ENCODE assay signal across 7 cellular contexts in the genomic region with DNA sequence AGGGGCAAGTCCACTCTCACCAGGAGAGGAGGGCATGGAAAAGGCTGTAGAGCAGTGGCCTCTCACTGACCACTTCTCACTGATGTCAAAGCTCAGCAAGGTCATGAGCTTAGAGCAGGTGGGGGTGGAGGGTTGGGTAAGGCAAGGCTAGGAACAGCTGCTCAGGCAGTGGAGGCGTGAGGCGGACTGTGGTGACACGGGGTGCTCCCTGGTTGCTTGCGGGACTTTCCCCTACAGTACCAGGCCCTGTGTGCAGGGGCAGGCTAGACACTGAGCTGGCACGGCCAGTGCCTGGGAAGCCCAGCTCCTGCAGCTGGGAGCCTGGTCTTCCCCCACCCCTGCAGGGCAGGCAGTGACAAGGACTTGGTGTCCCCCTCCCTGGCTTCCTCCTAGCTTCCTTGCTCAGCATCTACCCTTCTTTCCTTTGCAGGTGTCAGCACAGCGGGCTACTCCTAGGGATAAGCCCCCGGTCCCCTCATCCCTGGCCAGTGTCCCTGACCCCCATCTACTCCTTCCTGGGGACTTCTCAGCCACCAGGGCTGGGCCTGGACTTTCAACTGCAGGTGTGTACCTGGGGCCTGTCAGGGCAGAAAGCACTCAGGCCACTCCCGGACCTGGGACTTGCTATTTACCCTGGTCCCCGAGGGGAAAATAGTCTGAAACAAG. TPM values are rescaled to one million over a fixed set of nuclear protein-coding genes. Genes with fewer than 3 reads are reported as not detected.
DNase-seq lines count a peak whose midpoint lies in the region; ATAC-seq and TF ChIP-seq lines count a peak whose summit lies in the region.

No MANE protein-coding gene starts in this region.

- H3K4me1 ChIP-seq in HAP-1: no peaks in the 10 kb centered on the region

- no peaks in the 10 kb centered on the region for H3K27me3 ChIP-seq in HAP-1 (ENCODE audit: low read depth)

- in situ Hi-C loops in GM18951 (cut with MboI; ENCODE audit: low sequenced_read_pairs, unreplicated experiment) (no loop called here), HAP-1 (cut with MboI; ENCODE audit: low sequenced_read_pairs) (no loop called here)

- H3K4me3 ChIP-seq in HAP-1: no peak overlapping the region

- H3K4me3 Mint-ChIP-seq in activated T-helper 17 cell treated with anti-CD3 and anti-CD28 coated beads, Interleukin-2, amount 50 U/mL, for 72 hours: peak overlapping the region; percentile 28

- no peaks in the 10 kb centered on the region for H3K27me3 Mint-ChIP-seq in activated T-helper 17 cell treated with anti-CD3 and anti-CD28 coated beads, Interleukin-2, amount 50 U/mL, for 72 hours

- ATAC-seq in HG02870 (IDR thresholded peaks at IDR 0.05; ENCODE audit: unreplicated experiment) (peak; percentile 74), GM18519 (IDR thresholded peaks at IDR 0.05; ENCODE audit: low FRiP score, unreplicated experiment) (no peak)
- ATAC-seq in activated T-helper 17 cell treated with anti-CD3 and anti-CD28 coated beads, Interleukin-2, amount 50 U/mL, for 72 hours (replicated peaks): peak; percentile 92

- peaks cover 25% of the 10 kb centered on the region for H3K36me3 ChIP-seq in HAP-1 (replicated peaks)

- H3K27ac Mint-ChIP-seq in activated T-helper 17 cell treated with anti-CD3 and anti-CD28 coated beads, Interleukin-2, amount 50 U/mL, for 72 hours: peak overlapping the region; percentile 86

- H3K9me3 ChIP-seq in HAP-1: no peaks in the 10 kb centered on the region

- H3K9me3 Mint-ChIP-seq in activated T-helper 17 cell treated with anti-CD3 and anti-CD28 coated beads, Interleukin-2, amount 50 U/mL, for 72 hours: no peaks in the 10 kb centered on the region

- H3K4me1 Mint-ChIP-seq in activated T-helper 17 cell treated with anti-CD3 and anti-CD28 coated beads, Interleukin-2, amount 50 U/mL, for 72 hours: peaks cover 24% of the 10 kb centered on the region

- DNase-seq in stimulated activated CD4-positive, alpha-beta T cell treated with anti-CD3 and anti-CD28 coated beads, Interleukin-1b, Interleukin-23, amount 100 ng/mL, for 48 hours: peak; percentile 53
- no peak for DNase-seq in putamen (ENCODE audit: low spot score)
- DNase-seq in HAP-1 (ENCODE audit: low spot score in 2 of 2): no peak

- H3K36me3 Mint-ChIP-seq in activated T-helper 17 cell treated with anti-CD3 and anti-CD28 coated beads, Interleukin-2, amount 50 U/mL, for 72 hours (ENCODE audit: low read depth): peaks cover 78% of the 10 kb centered on the region

- peak; percentile 34 for TF ChIP-seq POLR2A in GM18951 (IDR thresholded peaks at IDR 0.05; ENCODE audit: extremely low read depth, insufficient read depth, insufficient read length)

RNA-seq across cellular contexts. Expression of a gene that starts 45.6 kb away (rescaled TPM):
- 10 to 100 TPM; 41.1 to 44.1 TPM for total RNA-seq in activated T-helper 17 cell treated with anti-CD3 and anti-CD28 coated beads, Interleukin-2, amount 50 U/mL, for 72 hours
